ENCODE assay signal across 21 cellular contexts in genomic region chr5:84862132-84862531, GRCh38.
DNase-seq lines count a peak whose midpoint lies in the region; ATAC-seq and TF ChIP-seq lines count a peak whose summit lies in the region.
"Had no signal": no experiment of that assay in that cellular context is flagged by ENCODE, and none has a peak within 500 bp of the region (broad histone marks: within the 10 kb centered on the region; RNA-seq: fewer than 3 reads in every experiment).

No MANE protein-coding gene starts in this region.

- no peak overlapping the region for H4K91ac ChIP-seq in H9 (ENCODE audit: insufficient read length, low read depth, low read length)

- peak; percentile 72 for ATAC-seq in WTC11
- ATAC-seq in CD4-positive, alpha-beta T cell (ENCODE audit: poor library complexity), result no peak
- ATAC-seq: A549, HCT116, K562 had no signal

- peak overlapping the region; percentile 60 for H3T11ph ChIP-seq in H9 (ENCODE audit: low read length)

- H3K36me3 ChIP-seq in GM23248 (ENCODE audit: low read depth), result no peaks in the 10 kb centered on the region

- no peak overlapping the region for H3K4me3 Mint-ChIP-seq in H9
- H3K4me3 Mint-ChIP-seq in WTC11, result no peak overlapping the region
- no peak overlapping the region for H3K4me3 Mint-ChIP-seq in CD4-positive, alpha-beta T cell
- H3K4me3 Mint-ChIP-seq: CD4-positive, alpha-beta memory T cell; HFFc6 had no signal

- H3K14ac ChIP-seq in H9 (ENCODE audit: insufficient read depth, low read length), result no peak overlapping the region

- H3K9me3 ChIP-seq in H9 (ENCODE audit: control insufficient read depth, low read depth, low read length) (no peaks in the 10 kb centered on the region), GM23248 (ENCODE audit: low read depth) (peaks cover 5% of the 10 kb centered on the region)
- no peaks in the 10 kb centered on the region for H3K9me3 ChIP-seq in CD4-positive, alpha-beta T cell (ENCODE audit: control insufficient read depth, low read length)
- H3K9me3 ChIP-seq: A549 had no signal

- H3K4me3 ChIP-seq in GM23248, result no peak overlapping the region
- H3K4me3 ChIP-seq: A549, K562 had no signal

- no peak overlapping the region for H3K56ac ChIP-seq in H9 (ENCODE audit: insufficient read length, low read depth, low read length)

- no peak overlapping the region for H2BK20ac ChIP-seq in H9 (ENCODE audit: low read depth, low read length, poor library complexity, severe bottlenecking)

- H3K27me3 ChIP-seq in H9 (ENCODE audit: insufficient read depth, low read length) (no peaks in the 10 kb centered on the region), GM23248 (replicated peaks; ENCODE audit: insufficient read depth) (no peaks in the 10 kb centered on the region)
- no peaks in the 10 kb centered on the region for H3K27me3 ChIP-seq in CD4-positive, alpha-beta T cell (ENCODE audit: control insufficient read depth, insufficient read depth, low read length)

- H3K4me1 ChIP-seq in H9 (ENCODE audit: insufficient read depth, low read length), result peaks cover 4% of the 10 kb centered on the region; the same call in 1 of the 2 replicates
- no peaks in the 10 kb centered on the region for H3K4me1 ChIP-seq in GM23248 (ENCODE audit: insufficient read depth)
- H3K4me1 ChIP-seq: A549 had no signal

- TF ChIP-seq CTCF in H9 (conservative IDR thresholded peaks at IDR 0.05), result no peak
- TF ChIP-seq CTCF in WTC11 (IDR thresholded peaks at IDR 0.05), result no peak
- no peak for TF ChIP-seq CTCF in CD4-positive, alpha-beta T cell (IDR thresholded peaks at IDR 0.05)

- no CpG with 5 or more reads among the region's 7 CpGs for WGBS in H9 (ENCODE audit: extremely low coverage, insufficient read length, low lambda C conversion rate)
- 20 to 23% methylated on average over 7 of the region's 7 CpGs for WGBS in GM23248 (ENCODE audit: low coverage in 1 of 2, low lambda C conversion rate in 2 of 2, missing lambda C conversion rate in 2 of 2), 2 experiments

- no peaks in the 10 kb centered on the region for H4K20me1 ChIP-seq in H9 (ENCODE audit: control insufficient read depth, insufficient read depth, insufficient read length)
- H4K20me1 ChIP-seq in GM23248 (ENCODE audit: insufficient read depth), result no peaks in the 10 kb centered on the region

- CTCF ChIA-PET in WTC11 (lab: Charles Lee), result no interaction called here
- CTCF ChIA-PET in CD4-positive, alpha-beta T cell (lab: Charles Lee), result no interaction called here

- DNase-seq in DMS53 (lab: John Stamatoyannopoulos, UW) (peak; percentile 3), DMS53 treated with DMSO at 0.1 percent for 48 hours (lab: John Stamatoyannopoulos, UW; ENCODE audit: unreplicated experiment) (no peak), H9 (peak; percentile 43), WTC11 (ENCODE audit: low spot score) (peak; percentile 46), iPS DF 4.7 (ENCODE audit: extremely low read depth, low spot score) (peak; percentile 19), GM23248 (no peak)
- no peak for DNase-seq in activated T-cell treated with anti-CD3 and anti-CD28 coated beads, Interleukin-2, amount 50 U/mL, for 1 hour
- DNase-seq in CD4-positive, alpha-beta T cell, result no peak
- DNase-seq: AML-193; CD4-positive, alpha-beta memory T cell; DMS153; DND-41; EL; HFFc6; IMR-90 had no signal

- H2BK15ac ChIP-seq in H9 (ENCODE audit: low read depth, low read length), result no peak overlapping the region

- H3K23me2 ChIP-seq in H9 (ENCODE audit: insufficient read length, low read depth, low read length, poor library complexity, severe bottlenecking), result no peaks in the 10 kb centered on the region

- in situ Hi-C loops in GM23248 (cut with MboI), result no loop called here

- H3K4me1 Mint-ChIP-seq in H9 (peaks cover 10 to 11% of the 10 kb centered on the region in 2 experiments), WTC11 (peaks cover 55% of the 10 kb centered on the region)
- no peaks in the 10 kb centered on the region for H3K4me1 Mint-ChIP-seq in CD4-positive, alpha-beta T cell (ENCODE audit: low read depth)
- H3K4me1 Mint-ChIP-seq: CD4-positive, alpha-beta memory T cell had no signal

- H3K79me2 ChIP-seq in H9 (ENCODE audit: insufficient read depth, low read length), result no peaks in the 10 kb centered on the region
- no peaks in the 10 kb centered on the region for H3K79me2 ChIP-seq in GM23248 (ENCODE audit: insufficient read depth)

- no peak overlapping the region for H3K9ac ChIP-seq in H9 (ENCODE audit: extremely low read depth, insufficient read length, low read length)
- no peak overlapping the region for H3K9ac ChIP-seq in GM23248

- intact Hi-C loops in CD4-positive, alpha-beta T cell (cut with DNase I, micrococcal nuclease), result no loop called here

- H3K4ac ChIP-seq in H9 (ENCODE audit: low read depth, low read length), result no peak overlapping the region

- no peak overlapping the region for H2BK12ac ChIP-seq in H9 (ENCODE audit: insufficient read length, low read depth, low read length)

- POLR2A ChIA-PET in WTC11 (lab: Charles Lee), result interaction anchor here (0.6 kb wide), 1 partner anchor 135 kb away, joined by 5 read pairs; no protein-coding TSS in a partner anchor
- POLR2A ChIA-PET in CD4-positive, alpha-beta T cell (lab: Charles Lee), result no interaction called here

- H3K27ac ChIP-seq in H9 (ENCODE audit: insufficient read length, low read depth, low read length) (no peak overlapping the region), GM23248 (no peak overlapping the region)
- H3K27ac ChIP-seq in CD4-positive, alpha-beta T cell (ENCODE audit: low read depth, low read length), result no peak overlapping the region
- H3K27ac ChIP-seq: 22Rv1, A549, C4-2B, HL-60 had no signal

- H3K27ac Mint-ChIP-seq in H9 (no peak overlapping the region), WTC11 (peak overlapping the region; percentile 4; the same call in 1 of the 2 replicates)
- H3K27ac Mint-ChIP-seq in CD4-positive, alpha-beta T cell, result no peak overlapping the region
- H3K27ac Mint-ChIP-seq: CD4-positive, alpha-beta memory T cell; HFFc6 had no signal

- H3K9me3 Mint-ChIP-seq in H9 (peaks cover 4 to 5% of the 10 kb centered on the region in 2 experiments; a peak in 4 of 5 replicates), WTC11 (peaks cover 25% of the 10 kb centered on the region)
- H3K9me3 Mint-ChIP-seq in CD4-positive, alpha-beta T cell, result peaks cover 7% of the 10 kb centered on the region

- no peak overlapping the region for H4K5ac ChIP-seq in H9 (ENCODE audit: insufficient read length, low read depth, low read length)

- H2BK5ac ChIP-seq in H9 (ENCODE audit: insufficient read length, low read length), result no peak overlapping the region

- H3K79me1 ChIP-seq in H9 (ENCODE audit: insufficient read depth, low read depth, low read length, poor library complexity, severe bottlenecking), result no peaks in the 10 kb centered on the region

- H3K27me3 Mint-ChIP-seq in H9 (ENCODE audit: low read depth) (no peaks in the 10 kb centered on the region), WTC11 (ENCODE audit: low read depth) (no peaks in the 10 kb centered on the region)
- H3K27me3 Mint-ChIP-seq in CD4-positive, alpha-beta T cell, result no peaks in the 10 kb centered on the region
- H3K27me3 Mint-ChIP-seq: CD4-positive, alpha-beta memory T cell had no signal

- H2AFZ ChIP-seq in H9 (ENCODE audit: low read length) (no peak overlapping the region), GM23248 (no peak overlapping the region)

- H4K8ac ChIP-seq in H9 (replicated peaks; ENCODE audit: insufficient read length, low read depth, low read length), result no peak overlapping the region

- peaks cover 0 to 15% (median 3%) of the 10 kb centered on the region in 3 experiments; a peak in 5 of 7 replicates for H3K36me3 Mint-ChIP-seq in H9 (ENCODE audit: insufficient read depth in 1 of 3, low read depth in 3 of 3)
- H3K36me3 Mint-ChIP-seq in WTC11, result peaks cover 27% of the 10 kb centered on the region
- no peaks in the 10 kb centered on the region for H3K36me3 Mint-ChIP-seq in CD4-positive, alpha-beta T cell (ENCODE audit: low read depth)
- H3K36me3 Mint-ChIP-seq: CD4-positive, alpha-beta memory T cell had no signal

- no peak overlapping the region for H3K18ac ChIP-seq in H9 (ENCODE audit: insufficient read length, low read depth, low read length)

- H2AK5ac ChIP-seq in H9 (ENCODE audit: insufficient read length, low read length), result no peak overlapping the region

- no peak overlapping the region for H3K23ac ChIP-seq in H9 (ENCODE audit: insufficient read length, low read depth, low read length)

- H2BK120ac ChIP-seq in H9 (ENCODE audit: low read depth, low read length, poor library complexity, severe bottlenecking), result no peak overlapping the region

- H3K9me2 ChIP-seq in GM23248 (ENCODE audit: insufficient read depth), result no peaks in the 10 kb centered on the region

- H3K4me2 ChIP-seq in H9 (ENCODE audit: insufficient read depth, insufficient read length, low read length) (no peak overlapping the region), GM23248 (ENCODE audit: unreplicated experiment) (no peak overlapping the region)
- H3K4me2 ChIP-seq: A549 had no signal

- H3F3A ChIP-seq in GM23248 (ENCODE audit: insufficient read depth), result no peaks in the 10 kb centered on the region

TF ChIP-seq in WTC11, 78 proteins besides CTCF, POLR2A, EP300 and RAD21 (continues in another document):
- 0 out of 2 replicates have a peak, but pooled peaks have one; percentile 23 for TF ChIP-seq ZSCAN18 (CRISPR knock-in tag; IDR thresholded peaks at IDR 0.05)
- TF ChIP-seq EMX1 (CRISPR knock-in tag; IDR thresholded peaks at IDR 0.05), result no peak
- TF ChIP-seq NFE2L1 (CRISPR knock-in tag; IDR thresholded peaks at IDR 0.05), result peak; percentile 33; the same call in 1 of the 2 replicates

Comparison
In these comparisons a context has a peak if more than half of its experiments do, and no peak if none do; other contexts are left out.
1. DNase-seq: peak in DMS53 (single experiment), H9 (single experiment), WTC11 (single experiment) and iPS DF 4.7 (single experiment); none in DMS53 treated with DMSO at 0.1 percent for 48 hours (single experiment), activated T-cell treated with anti-CD3 and anti-CD28 coated beads, Interleukin-2, amount 50 U/mL, for 1 hour (single experiment), CD4-positive, alpha-beta T cell (0 of 10) and GM23248 (single experiment).